Comparison of ENCODE assay signal across 1 cellular context in genomic region chr2:193542762-193543161, GRCh38.
TF ChIP-seq lines count a peak whose summit lies in the region.

No MANE protein-coding gene starts in this region.

TF ChIP-seq in HepG2, 621 proteins besides CTCF, POLR2A, EP300 and RAD21 (continued from another document):
- TF ChIP-seq, protein P1, sequence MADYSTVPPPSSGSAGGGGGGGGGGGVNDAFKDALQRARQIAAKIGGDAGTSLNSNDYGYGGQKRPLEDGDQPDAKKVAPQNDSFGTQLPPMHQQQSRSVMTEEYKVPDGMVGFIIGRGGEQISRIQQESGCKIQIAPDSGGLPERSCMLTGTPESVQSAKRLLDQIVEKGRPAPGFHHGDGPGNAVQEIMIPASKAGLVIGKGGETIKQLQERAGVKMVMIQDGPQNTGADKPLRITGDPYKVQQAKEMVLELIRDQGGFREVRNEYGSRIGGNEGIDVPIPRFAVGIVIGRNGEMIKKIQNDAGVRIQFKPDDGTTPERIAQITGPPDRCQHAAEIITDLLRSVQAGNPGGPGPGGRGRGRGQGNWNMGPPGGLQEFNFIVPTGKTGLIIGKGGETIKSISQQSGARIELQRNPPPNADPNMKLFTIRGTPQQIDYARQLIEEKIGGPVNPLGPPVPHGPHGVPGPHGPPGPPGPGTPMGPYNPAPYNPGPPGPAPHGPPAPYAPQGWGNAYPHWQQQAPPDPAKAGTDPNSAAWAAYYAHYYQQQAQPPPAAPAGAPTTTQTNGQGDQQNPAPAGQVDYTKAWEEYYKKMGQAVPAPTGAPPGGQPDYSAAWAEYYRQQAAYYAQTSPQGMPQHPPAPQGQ (CRISPR knock-in tag; IDR thresholded peaks at IDR 0.05; ENCODE audit: borderline replicate concordance) = no peak
- no peak for TF ChIP-seq RXRA (CRISPR knock-in tag; IDR thresholded peaks at IDR 0.05)
